Comparison of ENCODE assay signal across 8 cellular contexts in genomic region chr13:111049791-111050538, GRCh38.
DNase-seq lines count a peak whose midpoint lies in the region; ATAC-seq and TF ChIP-seq lines count a peak whose summit lies in the region.

No MANE protein-coding gene starts in this region.

- no peaks in the 10 kb centered on the region for H3K27me3 ChIP-seq in SJCRH30
- no peaks in the 10 kb centered on the region for H3K27me3 ChIP-seq in spleen (replicated peaks in 1 of 7)

- intact Hi-C loops in spleen (cut with DNase I; ENCODE audit: low total_unique reads) = loop anchor here (10.0 kb wide), 1 partner anchor 105 kb away; no protein-coding TSS in a partner anchor

- no peak overlapping the region for H3K4me3 ChIP-seq in SJCRH30
- H3K4me3 ChIP-seq in spleen = no peak overlapping the region

- no peak overlapping the region for H3K27ac ChIP-seq in SJCRH30
- no peak overlapping the region for H3K27ac ChIP-seq in spleen

- DNase-seq in NCI-H345 (lab: John Stamatoyannopoulos, UW) (peak; percentile 14), NCI-H345 treated with DMSO at 0.1 percent for 48 hours (lab: John Stamatoyannopoulos, UW; ENCODE audit: unreplicated experiment) (no peak), SJCRH30 (peak; percentile 29 to 56), glomerular visceral epithelial cell (ENCODE audit: extremely low spot score) (peak; percentile 33), spleen (no peak), GOT3 (lab: John Stamatoyannopoulos, UW) (no peak)

- WGBS in spleen, 5 donors = 73 to 79% (median 76%) methylated on average over 18 to 19 of the region's 19 CpGs

- H3K36me3 ChIP-seq in SJCRH30 (no peaks in the 10 kb centered on the region), spleen (no peaks in the 10 kb centered on the region)

- peaks cover 16% of the 10 kb centered on the region for H3K4me1 ChIP-seq in SJCRH30
- H3K4me1 ChIP-seq in spleen = peaks cover 0 to 24% (median 0%) of the 10 kb centered on the region in 6 donors

- TF ChIP-seq POLR2A in spleen (IDR thresholded peaks at IDR 0.05) = no peak

- no peaks in the 10 kb centered on the region; the same call in 1 of the 2 replicates for H3K9me3 ChIP-seq in SJCRH30 (replicated peaks)
- no peaks in the 10 kb centered on the region for H3K9me3 ChIP-seq in spleen

- ATAC-seq in GM18873 (IDR thresholded peaks at IDR 0.05; ENCODE audit: low FRiP score, unreplicated experiment) = no peak
- ATAC-seq in HG03469 (IDR thresholded peaks at IDR 0.05; ENCODE audit: unreplicated experiment) = no peak

- peak in 8 of 11 experiments; percentile 33 to 54 (median 42) for TF ChIP-seq CTCF in spleen (IDR thresholded peaks at IDR 0.05 in 8 of 11, conservative IDR thresholded peaks at IDR 0.05 in 3 of 11)

Comparison
In these comparisons a context has a peak if more than half of its experiments do, and no peak if none do; other contexts are left out.
1. DNase-seq: peak in NCI-H345 (single experiment), SJCRH30 (2 of 2) and glomerular visceral epithelial cell (single experiment); none in NCI-H345 treated with DMSO at 0.1 percent for 48 hours (single experiment), spleen (single experiment) and GOT3 (single experiment).